38 cellular contexts compared by ENCODE assay signal in the genomic region with DNA sequence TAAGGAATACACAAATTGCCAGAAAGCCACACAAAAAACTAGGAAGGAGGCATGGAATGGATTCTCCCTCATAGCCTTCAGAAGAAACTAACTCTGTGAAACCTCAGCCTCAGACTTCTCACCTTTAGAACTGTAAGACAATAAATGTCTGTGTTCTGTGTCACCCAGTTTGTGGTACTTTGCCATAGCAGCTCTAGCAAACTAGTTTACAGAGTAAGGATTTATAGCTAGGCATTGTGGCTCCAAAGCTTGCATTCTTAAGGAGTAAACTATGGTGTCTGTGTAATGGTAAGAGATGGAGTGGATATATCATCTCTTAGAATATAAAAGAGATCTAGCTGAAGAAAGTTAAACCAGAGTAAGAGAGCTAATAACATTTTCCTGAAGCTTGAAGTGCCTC. TPM values are rescaled to one million over a fixed set of nuclear protein-coding genes. Genes with fewer than 3 reads are reported as not detected.
"Had no signal": no experiment of that assay in that cellular context is flagged by ENCODE, and none has a peak within 500 bp of the region (broad histone marks: within the 10 kb centered on the region; RNA-seq: fewer than 3 reads in every experiment).

No MANE protein-coding gene starts in this region.

- H3K36me3 ChIP-seq: MG63 had no signal

- DNase-seq: Karpas-422, Kasumi-1, MG63, MM.1S, MV-4-11, NCI-H1048, NCI-H1092, NCI-H1092 treated with DMSO at 0.1 percent for 48 hours, NCI-H1105, NCI-H1105 treated with DMSO at 0.1 percent for 48 hours, NCI-H1417, NCI-H1417 treated with DMSO at 0.1 percent for 48 hours, NCI-H1436, NCI-H1436 treated with DMSO at 0.1 percent for 48 hours, NCI-H146, NCI-H1694, NCI-H1694 treated with DMSO at 0.1 percent for 48 hours, NCI-H187, NCI-H187 treated with DMSO at 0.1 percent for 48 hours, NCI-H1930, NCI-H2029, NCI-H2029 treated with DMSO at 0.1 percent for 48 hours, NCI-H2081, NCI-H2081 treated with DMSO at 0.1 percent for 48 hours, NCI-H2107, NCI-H2171, NCI-H2171 treated with DMSO at 0.1 percent for 48 hours, NCI-H2227 treated with DMSO at 0.1 percent for 48 hours, NCI-H226, NCI-H345, NCI-H446, NCI-H446 treated with DMSO at 0.1 percent for 48 hours, NCI-H510A, NCI-H510A treated with DMSO at 0.1 percent for 48 hours, NCI-H524 had no signal

- H3K9me3 ChIP-seq: MG63 had no signal

- H3K4me3 ChIP-seq: MG63 had no signal

- H3K27me3 ChIP-seq: MG63 had no signal

- H3K9ac ChIP-seq: KMS-11 had no signal

- H3K27ac ChIP-seq: KMS-11 had no signal

RNA-seq across cellular contexts. Expression of gene EPHA6, which starts 18.9 kb away (rescaled TPM):
- total RNA-seq: LHCN-M2, M059J had no signal
